In the genomic region with DNA sequence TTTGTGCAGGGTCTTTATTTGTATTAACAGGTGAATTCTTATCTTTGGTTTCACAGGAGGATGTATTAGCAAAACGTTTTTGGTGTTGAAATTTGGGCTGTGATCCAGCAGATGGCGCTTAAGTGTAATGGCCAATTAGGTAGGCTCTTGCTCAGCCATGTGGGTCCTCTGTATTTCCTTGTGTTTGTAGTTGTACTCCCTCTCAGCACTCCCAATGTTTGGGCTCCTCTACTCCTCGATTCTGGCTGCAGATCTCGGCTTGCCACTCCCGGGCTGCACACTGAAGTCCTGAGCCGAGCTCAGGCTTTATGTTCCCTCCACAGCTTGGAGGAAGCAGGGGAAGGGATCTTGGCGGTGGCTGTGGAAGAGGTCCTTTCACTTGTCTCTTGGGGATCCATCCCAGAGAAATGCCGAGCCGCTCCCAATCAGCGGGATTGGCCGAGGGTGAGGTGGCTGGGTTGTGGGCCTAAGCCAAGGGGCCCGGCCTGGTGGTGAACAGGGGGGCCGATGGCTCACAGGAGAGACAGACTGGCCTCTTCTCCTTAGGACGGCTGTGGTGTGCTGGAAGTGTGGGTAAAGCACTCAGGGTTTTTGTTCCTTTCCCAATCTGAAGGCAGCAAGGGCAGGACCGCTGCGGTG, we compare ENCODE assay signal across 8 cellular contexts.
DNase-seq lines count a peak whose midpoint lies in the region; ATAC-seq, FAIRE-seq and TF ChIP-seq lines count a peak whose summit lies in the region.

No MANE protein-coding gene starts in this region.

- no peak for TF ChIP-seq POLR2A in gastroesophageal sphincter (IDR thresholded peaks at IDR 0.05)

- DNase-seq in D721Med (ENCODE audit: insufficient read length, low spot score), result no peak
- DNase-seq in SJCRH30, result peak; percentile 40 to 67
- DNase-seq in fibroblast of the conjunctiva (ENCODE audit: low read depth), result peak; percentile 32
- peak; percentile 7 for DNase-seq in stimulated activated CD8-positive, alpha-beta memory T cell treated with anti-CD3 and anti-CD28 coated beads, Interleukin-4, amount 100 ng/mL, for 24 hours (ENCODE audit: low read depth)

- H3K9me3 ChIP-seq in SJCRH30 (replicated peaks) (no peaks in the 10 kb centered on the region), gastroesophageal sphincter (no peaks in the 10 kb centered on the region)

- ATAC-seq in GM18907 (IDR thresholded peaks at IDR 0.05; ENCODE audit: unreplicated experiment), result peak; percentile 61
- ATAC-seq in gastroesophageal sphincter, result no peak
- no peak for ATAC-seq in GM18870 (IDR thresholded peaks at IDR 0.05; ENCODE audit: unreplicated experiment)

- H3K4me1 ChIP-seq in SJCRH30 (peaks cover 25% of the 10 kb centered on the region), gastroesophageal sphincter (peaks cover 6 to 45% (median 7%) of the 10 kb centered on the region in 3 donors)

- no peaks in the 10 kb centered on the region for H3K36me3 ChIP-seq in SJCRH30
- no peaks in the 10 kb centered on the region for H3K36me3 ChIP-seq in gastroesophageal sphincter

- TF ChIP-seq EP300 in Ishikawa (IDR thresholded peaks at IDR 0.05; ENCODE audit: borderline replicate concordance), result no peak
- no peak for TF ChIP-seq EP300 in gastroesophageal sphincter (IDR thresholded peaks at IDR 0.05)

- H3K27me3 ChIP-seq in SJCRH30 (no peaks in the 10 kb centered on the region), gastroesophageal sphincter (no peaks in the 10 kb centered on the region)

- no peak overlapping the region for H3K4me3 ChIP-seq in SJCRH30
- H3K4me3 ChIP-seq in gastroesophageal sphincter, result no peak overlapping the region

- TF ChIP-seq CTCF in D721Med (IDR thresholded peaks at IDR 0.05; ENCODE audit: insufficient read depth, missing control alignments) (peak; percentile 68), gastroesophageal sphincter (IDR thresholded peaks at IDR 0.05) (peak in 1 of 4 experiments; percentile 31)

- peak; percentile 90 for TF ChIP-seq RAD21 in Ishikawa (IDR thresholded peaks at IDR 0.05; ENCODE audit: low read depth)

- peak; percentile 80 for FAIRE-seq in D721Med (lab: Jason Lieb, UNC)

- WGBS in gastroesophageal sphincter (ENCODE audit: low coverage in 1 of 2), 2 donors, result 14 to 37% methylated on average over 1 to 2 of the region's 16 CpGs

- H3K27ac ChIP-seq in SJCRH30, result no peak overlapping the region
- H3K27ac ChIP-seq in gastroesophageal sphincter, result no peak overlapping the region

TF ChIP-seq in Ishikawa, 13 proteins besides CTCF, POLR2A, EP300 and RAD21:
- TF ChIP-seq TEAD4 (IDR thresholded peaks at IDR 0.05), result 0 out of 2 replicates have a peak, but pooled peaks have one; percentile 18
- no peak for TF ChIP-seq ZBTB7A (IDR thresholded peaks at IDR 0.05; ENCODE audit: low read depth)
- TF ChIP-seq, protein P1, sequence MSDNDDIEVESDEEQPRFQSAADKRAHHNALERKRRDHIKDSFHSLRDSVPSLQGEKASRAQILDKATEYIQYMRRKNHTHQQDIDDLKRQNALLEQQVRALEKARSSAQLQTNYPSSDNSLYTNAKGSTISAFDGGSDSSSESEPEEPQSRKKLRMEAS (IDR thresholded peaks at IDR 0.05), result 0 out of 2 replicates have a peak, but pooled peaks have one; percentile 25
- TF ChIP-seq, protein P2, sequence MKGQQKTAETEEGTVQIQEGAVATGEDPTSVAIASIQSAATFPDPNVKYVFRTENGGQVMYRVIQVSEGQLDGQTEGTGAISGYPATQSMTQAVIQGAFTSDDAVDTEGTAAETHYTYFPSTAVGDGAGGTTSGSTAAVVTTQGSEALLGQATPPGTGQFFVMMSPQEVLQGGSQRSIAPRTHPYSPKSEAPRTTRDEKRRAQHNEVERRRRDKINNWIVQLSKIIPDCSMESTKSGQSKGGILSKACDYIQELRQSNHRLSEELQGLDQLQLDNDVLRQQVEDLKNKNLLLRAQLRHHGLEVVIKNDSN (IDR thresholded peaks at IDR 0.05), result no peak
- TF ChIP-seq CEBPB (IDR thresholded peaks at IDR 0.05), result no peak
